1 cellular context compared by ENCODE assay signal in the genomic region with DNA sequence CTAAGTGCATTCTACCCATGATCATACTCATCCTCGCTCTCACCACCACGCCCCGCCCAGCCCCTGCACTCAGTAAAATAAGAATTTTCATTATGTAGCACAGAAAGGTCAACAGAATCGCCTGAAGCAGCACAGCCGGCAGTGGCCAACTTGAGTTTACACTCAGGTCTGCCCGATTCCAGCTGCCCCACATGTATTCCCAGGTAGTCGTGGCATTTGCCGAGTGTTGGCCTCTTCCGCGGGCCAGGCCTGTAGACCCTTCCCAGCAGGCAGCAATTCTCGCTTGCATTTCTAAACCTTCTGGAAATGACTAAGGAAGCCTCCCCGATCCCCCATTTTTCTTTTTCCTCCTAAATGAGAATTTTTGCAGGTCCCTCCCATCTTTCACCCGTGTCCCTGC.
TF ChIP-seq lines count a peak whose summit lies in the region.

No MANE protein-coding gene starts in this region.

TF ChIP-seq in H1, 55 proteins besides CTCF, POLR2A, EP300 and RAD21:
- no peak for TF ChIP-seq TCF12 (IDR thresholded peaks at IDR 0.05; ENCODE audit: low read depth, low read length)
- no peak for TF ChIP-seq YY1 (IDR thresholded peaks at IDR 0.05; ENCODE audit: low read depth, low read length)
- TF ChIP-seq CBX8 (IDR thresholded peaks at IDR 0.05; ENCODE audit: borderline replicate concordance, low read depth, low read length) = no peak
- TF ChIP-seq CREB1 (IDR thresholded peaks at IDR 0.05) = no peak
- no peak for TF ChIP-seq USF2 (IDR thresholded peaks at IDR 0.05; ENCODE audit: low read length)
- TF ChIP-seq, protein P1, sequence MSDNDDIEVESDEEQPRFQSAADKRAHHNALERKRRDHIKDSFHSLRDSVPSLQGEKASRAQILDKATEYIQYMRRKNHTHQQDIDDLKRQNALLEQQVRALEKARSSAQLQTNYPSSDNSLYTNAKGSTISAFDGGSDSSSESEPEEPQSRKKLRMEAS (IDR thresholded peaks at IDR 0.05) = no peak
